ENCODE assay signal across 29 cellular contexts in the genomic region with DNA sequence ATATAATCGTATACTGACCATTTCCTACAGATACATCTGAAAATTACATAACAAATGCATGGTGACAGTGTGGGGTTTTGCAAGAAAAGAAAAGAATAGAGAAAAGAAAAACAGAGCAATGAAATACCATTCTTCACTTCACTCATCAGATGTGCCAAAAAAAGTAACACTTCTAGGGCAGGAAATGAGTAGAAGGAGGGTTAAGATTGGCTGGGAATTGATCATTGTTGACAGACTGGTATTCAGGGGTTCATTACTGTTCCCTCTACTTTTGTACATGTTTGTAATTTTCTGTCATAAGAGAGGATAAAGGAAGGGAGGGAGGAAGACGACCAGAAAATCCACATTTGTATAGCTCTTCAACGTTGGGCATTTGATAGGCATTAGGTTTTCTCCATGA. TPM values are rescaled to one million over a fixed set of nuclear protein-coding genes. Genes with fewer than 3 reads are reported as not detected.
DNase-seq lines count a peak whose midpoint lies in the region; ATAC-seq, FAIRE-seq and TF ChIP-seq lines count a peak whose summit lies in the region.
"Had no signal": no experiment of that assay in that cellular context is flagged by ENCODE, and none has a peak within 500 bp of the region (broad histone marks: within the 10 kb centered on the region; RNA-seq: fewer than 3 reads in every experiment).

No MANE protein-coding gene starts in this region.

- H2AFZ ChIP-seq in SK-N-SH (ENCODE audit: low read depth) (no peak overlapping the region), GM12878 (ENCODE audit: control insufficient read depth, low read depth, low read length) (no peak overlapping the region)

- H3K9me3 ChIP-seq in SK-N-SH (no peaks in the 10 kb centered on the region), GM12878 (replicated peaks; ENCODE audit: control insufficient read depth, insufficient read depth, low read length) (peaks cover 4% of the 10 kb centered on the region; the same call in 2 of the 3 replicates), muscle layer of duodenum (ENCODE audit: control insufficient read depth in 1 of 2, low read length in 2 of 2) (no peaks in the 10 kb centered on the region), skeletal muscle satellite cell (replicated peaks; ENCODE audit: low read length) (no peaks in the 10 kb centered on the region)
- H3K9me3 ChIP-seq: ascending aorta, lower lobe of right lung, mucosa of descending colon, tibial artery had no signal

- no peak for FAIRE-seq in GM12878 (lab: Jason Lieb, UNC)

- H3K79me2 ChIP-seq in SK-N-SH (ENCODE audit: insufficient read depth) (peaks cover 25% of the 10 kb centered on the region; the same call in 1 of the 2 replicates), GM12878 (ENCODE audit: control insufficient read depth, insufficient read depth, low read length) (peaks cover 39% of the 10 kb centered on the region)

- H3F3A ChIP-seq in SK-N-SH (replicated peaks; ENCODE audit: insufficient read depth): peaks cover 21% of the 10 kb centered on the region

- H4K20me1 ChIP-seq in SK-N-SH (ENCODE audit: insufficient read depth): no peaks in the 10 kb centered on the region
- H4K20me1 ChIP-seq in GM12878 (ENCODE audit: control insufficient read depth, insufficient read depth): no peaks in the 10 kb centered on the region

- in situ Hi-C loops in GM12878 (cut with MboI): no loop called here

- ATAC-seq in SK-N-SH treated with all-trans-retinoic acid at 6 μM for 48 hours: no peak
- ATAC-seq in GM12878: no peak
- ATAC-seq: CD8-positive, alpha-beta T cell; HCT116; heart left ventricle; lower lobe of right lung; mucosa of descending colon had no signal

- H3K4me3 ChIP-seq in SK-N-SH (ENCODE audit: low read depth in 2 of 2, low read length in 1 of 2) (no peak overlapping the region), GM12878 (no peak overlapping the region), muscle layer of duodenum (ENCODE audit: low read depth in 1 of 2, low read length in 2 of 2) (no peak overlapping the region), skeletal muscle satellite cell (ENCODE audit: low read length) (no peak overlapping the region)
- H3K4me3 ChIP-seq: ascending aorta, heart left ventricle, lower lobe of right lung, mucosa of descending colon, stomach, tibial artery had no signal

- intact Hi-C loops in GM12878 (cut with micrococcal nuclease; ENCODE audit: unreplicated experiment): no loop called here

- H3K4me2 ChIP-seq in SK-N-SH (0 out of 2 replicates have a peak overlapping the region, but pooled peaks have one; percentile 13), GM12878 (ENCODE audit: control insufficient read depth, insufficient read depth) (no peak overlapping the region), skeletal muscle satellite cell (ENCODE audit: low read length) (no peak overlapping the region)

- CTCF ChIA-PET in SK-N-SH (lab: Yijun Ruan, JAX) (interaction anchor here (1.6 kb wide), 1 partner anchor 135 kb away, joined by 4 read pairs; no protein-coding TSS in a partner anchor), GM12878 (lab: Yijun Ruan, JAX) (interaction anchor here (1.8 kb wide), 1 partner anchor 27 kb away, joined by 6 read pairs; no protein-coding TSS in a partner anchor)

- TF ChIP-seq RAD21 in SK-N-SH (IDR thresholded peaks at IDR 0.05; ENCODE audit: low read length) (no peak), GM12878 (IDR thresholded peaks at IDR 0.05; ENCODE audit: insufficient read depth, low read depth, low read length) (no peak)

- H3K27ac ChIP-seq in SK-N-SH (ENCODE audit: low read depth in 2 of 2, low read length in 1 of 2): no peak overlapping the region
- peak overlapping the region; percentile 15; the same call in 1 of the 2 replicates for H3K27ac ChIP-seq in GM12878 (ENCODE audit: control insufficient read depth, insufficient read depth)
- peak overlapping the region; percentile 27 for H3K27ac ChIP-seq in muscle layer of duodenum (ENCODE audit: low read length)
- H3K27ac ChIP-seq: 22Rv1, ascending aorta, tibial artery had no signal

- no peak for TF ChIP-seq CTCF in SK-N-SH (IDR thresholded peaks at IDR 0.05)
- TF ChIP-seq CTCF in GM12878 (IDR thresholded peaks at IDR 0.05 in 2 of 3, conservative IDR thresholded peaks at IDR 0.05 in 1 of 3; ENCODE audit: control insufficient read depth in 2 of 3, extremely low read depth in 1 of 3, insufficient read depth in 1 of 3, low read depth in 3 of 3, low read length in 3 of 3): no peak

- H3K27me3 ChIP-seq in SK-N-SH (ENCODE audit: insufficient read depth) (no peaks in the 10 kb centered on the region), GM12878 (replicated peaks in 1 of 2; ENCODE audit: control insufficient read depth in 2 of 2, insufficient read depth in 2 of 2, low read length in 1 of 2) (no peaks in the 10 kb centered on the region), muscle layer of duodenum (ENCODE audit: low read depth, low read length) (no peaks in the 10 kb centered on the region), skeletal muscle satellite cell (ENCODE audit: control insufficient read depth, insufficient read depth, low read length) (no peaks in the 10 kb centered on the region)
- H3K27me3 ChIP-seq: ascending aorta, heart left ventricle, stomach, tibial artery had no signal

- POLR2A ChIA-PET in SK-N-SH (lab: Yijun Ruan, JAX) (no interaction called here), GM12878 (lab: Charles Lee) (interaction anchor here (0.7 to 3.0 kb wide), 2 partner anchors 9 to 12 kb away, joined by 3 to 11 read pairs; no protein-coding TSS in a partner anchor)

- no TSS peak for BruUV-seq in GM12878 (replicated peaks; lab: Mats Ljungman, UMichigan)

- no peaks in the 10 kb centered on the region for H3K9me2 ChIP-seq in SK-N-SH

- TF ChIP-seq POLR2A in GM12878 (IDR thresholded peaks at IDR 0.05; ENCODE audit: low read depth, low read length): no peak

- H3K4me1 ChIP-seq in SK-N-SH (ENCODE audit: control insufficient read depth in 1 of 2, insufficient read depth in 2 of 2, low read depth in 1 of 2, low read length in 1 of 2): peaks cover 4 to 27% of the 10 kb centered on the region in 2 experiments; a peak in 3 of 4 replicates
- peaks cover 10% of the 10 kb centered on the region for H3K4me1 ChIP-seq in GM12878 (ENCODE audit: control insufficient read depth, insufficient read depth, low read length)
- H3K4me1 ChIP-seq in muscle layer of duodenum (ENCODE audit: control insufficient read depth in 1 of 2, insufficient read depth in 2 of 2, low read length in 2 of 2): peaks cover 6 to 29% of the 10 kb centered on the region in 2 donors
- peaks cover 61% of the 10 kb centered on the region for H3K4me1 ChIP-seq in skeletal muscle satellite cell (ENCODE audit: control insufficient read depth, insufficient read depth, low read length)
- H3K4me1 ChIP-seq: ascending aorta, tibial artery had no signal

- RAD21 ChIA-PET in GM12878 (lab: Charles Lee; ENCODE audit: unreplicated experiment): interaction anchor here (1.3 kb wide), 2 partner anchors 10 to 81 kb away, joined by 4 to 5 read pairs; no protein-coding TSS in a partner anchor

- SMC1A ChIA-PET in GM12878 (lab: Charles Lee; ENCODE audit: uncharacterized antibody, unreplicated experiment): interaction anchor here (1.0 to 2.4 kb wide), 3 partner anchors 19 to 43 kb away, joined by 3 to 8 read pairs (median 7); no protein-coding TSS in a partner anchor

- TF ChIP-seq EP300 in SK-N-SH (IDR thresholded peaks at IDR 0.05; ENCODE audit: borderline replicate concordance in 1 of 2, low read depth in 1 of 2, low read length in 1 of 2) (no peak), GM12878 (IDR thresholded peaks at IDR 0.05; ENCODE audit: borderline replicate concordance in 1 of 2, control insufficient read depth in 1 of 2, low read depth in 2 of 2, low read length in 2 of 2) (no peak)

- H3K36me3 ChIP-seq in SK-N-SH (replicated peaks in 1 of 2; ENCODE audit: control insufficient read depth in 1 of 2, insufficient read depth in 2 of 2, low read length in 1 of 2) (no peaks in the 10 kb centered on the region), GM12878 (ENCODE audit: control insufficient read depth in 2 of 2, insufficient read depth in 2 of 2, low read length in 1 of 2) (peaks cover 0 to 13% of the 10 kb centered on the region in 2 experiments; a peak in 3 of 4 replicates), muscle layer of duodenum (ENCODE audit: control insufficient read depth in 1 of 2, insufficient read depth in 2 of 2, low read length in 2 of 2) (no peaks in the 10 kb centered on the region), skeletal muscle satellite cell (ENCODE audit: insufficient read depth, low read length) (peaks cover 9% of the 10 kb centered on the region)
- H3K36me3 ChIP-seq: ascending aorta, heart left ventricle, lower lobe of right lung had no signal

- 88% methylated on average over 3 of the region's 3 CpGs for WGBS in SK-N-SH (ENCODE audit: low lambda C conversion rate)
- WGBS in GM12878 (ENCODE audit: insufficient coverage, insufficient replicate concordance, low lambda C conversion rate, missing lambda C conversion rate): 68% methylated on average over 3 of the region's 3 CpGs

- DNase-seq in SK-N-SH (no peak), GM12878 (ENCODE audit: low read depth, low spot score) (no peak), SW480 (ENCODE audit: low spot score) (no peak), DMS114 treated with DMSO at 0.1 percent for 48 hours (lab: John Stamatoyannopoulos, UW; ENCODE audit: unreplicated experiment) (no peak), NCI-H2107 treated with DMSO at 0.1 percent for 48 hours (lab: John Stamatoyannopoulos, UW; ENCODE audit: unreplicated experiment) (no peak)
- DNase-seq: activated CD4-positive, alpha-beta T cell treated with anti-CD3 and anti-CD28 coated beads, Interleukin-2, amount 50 U/mL, for 4 hours; activated CD4-positive, CD25-positive, alpha-beta regulatory T cell; activated naive CD4-positive, alpha-beta T cell treated with anti-CD3 and anti-CD28 coated beads, Interleukin-2, amount 50 U/mL, for 16 hours; AML-193; CD8-positive, alpha-beta T cell; DMS 273 treated with DMSO at 0.1 percent for 48 hours; effector CD8-positive, alpha-beta T cell; heart left ventricle; lower lobe of right lung; mucosa of descending colon; NCI-H1092; NCI-H1694 treated with DMSO at 0.1 percent for 48 hours; NCI-H2171 treated with DMSO at 0.1 percent for 48 hours; NCI-H524; SHP77 treated with DMSO at 0.1 percent for 48 hours; stimulated activated CD4-positive, alpha-beta T cell treated with anti-CD3 and anti-CD28 coated beads, Interleukin-2, amount 100 ng/mL, for 24 hours; stomach; tibial artery had no signal

- H3K9ac ChIP-seq in SK-N-SH: no peak overlapping the region
- H3K9ac ChIP-seq in GM12878 (ENCODE audit: control insufficient read depth, insufficient read depth, low read length): no peak overlapping the region
- H3K9ac ChIP-seq in skeletal muscle satellite cell (ENCODE audit: low read depth, low read length): peak overlapping the region; percentile 3

RNA-seq across cellular contexts. Expression of gene ABCC4, which starts 31.5 kb away (rescaled TPM):
- polyA plus RNA-seq in SK-N-SH (2012; rRNA removed): 7.8 and 10.3 TPM in 2 replicates
- 11.5 TPM in 2 replicates for polyA plus RNA-seq in SK-N-SH (2012; cell fraction: cytosol; rRNA removed)
- polyA plus RNA-seq in SK-N-SH (2012; cell fraction: nucleus; rRNA removed): 6.4 and 13.5 TPM in 2 replicates
- total RNA-seq in GM12878 (2013; cell fraction: nucleolus; rRNA removed): 273 and 306 TPM in 2 replicates
- 28.1 and 37.8 TPM in 2 replicates for total RNA-seq in GM12878 (2014; rRNA removed)
- 34.7 and 37.8 TPM in 2 replicates for total RNA-seq in GM12878 (2014; rRNA removed; fragmentation: Illumina TruSeq; extraction: Trizol)
- total RNA-seq in GM12878 (2021): 35.6 and 36.4 TPM in 2 replicates
- polyA plus RNA-seq in GM12878 (2011; ENCODE audit: low read depth): 8.8 TPM
- polyA plus RNA-seq in GM12878 (2011; rRNA removed): 44.4 and 58.5 TPM in 2 replicates
- polyA plus RNA-seq in GM12878 (2011; cell fraction: cytosol; rRNA removed): 21.1 and 22.0 TPM in 2 replicates
- polyA plus RNA-seq in GM12878 (2011; cell fraction: nucleus; rRNA removed): 30.5 and 31.4 TPM in 2 replicates
- polyA plus RNA-seq in GM12878 (2012): 11.4 and 12.6 TPM in 2 replicates
- polyA plus RNA-seq in GM12878 (2014; fragmentation: Illumina TruSeq; extraction: Trizol): 28.3 and 30.3 TPM in 2 replicates
- 1 to 10 TPM; 7.2 to 8.0 TPM for polyA plus RNA-seq in GM12878 (2014; fragmentation: Nextera tagmentation; extraction: Ambion mirVana)
- polyA plus RNA-seq in GM12878 (2014; rRNA removed): 16.5 and 20.0 TPM in 2 replicates
- 10 to 100 TPM; 18.3 to 19.3 TPM for polyA plus RNA-seq in GM12878 (2016; fragmentation: Nextera tagmentation; extraction: Ambion mirVana)
- 127 and 164 TPM in 2 replicates for polyA minus RNA-seq in GM12878 (2011; rRNA and poly(A)+ RNA removed)
- 26.5 and 28.6 TPM in 2 replicates for polyA minus RNA-seq in GM12878 (2011; cell fraction: cytosol; rRNA and poly(A)+ RNA removed)
- 73.5 and 115 TPM in 2 replicates for polyA minus RNA-seq in GM12878 (2011; cell fraction: nucleus; rRNA and poly(A)+ RNA removed)
- 17.9 and 21.0 TPM in 2 replicates for total RNA-seq in skeletal muscle satellite cell (2012; rRNA removed)

Comparison
In these comparisons a context has a peak if more than half of its experiments do, and no peak if none do; other contexts are left out.
1. H3K27ac ChIP-seq: peak in GM12878 (single experiment) and muscle layer of duodenum (single experiment); none in SK-N-SH (0 of 2).
2. Of the 26 proteins assayed by ChIP-seq in both GM12878 and SK-N-SH: peak only in GM12878: MEF2A; only in SK-N-SH: PBX3; in both: none; in neither: 24.